Comparison of ENCODE assay signal across 10 cellular contexts in genomic region chr1:42784547-42784945, GRCh38. TPM values are rescaled to one million over a fixed set of nuclear protein-coding genes. Genes with fewer than 3 reads are reported as not detected.
DNase-seq lines count a peak whose midpoint lies in the region; ATAC-seq and TF ChIP-seq lines count a peak whose summit lies in the region.
"Had no signal": no experiment of that assay in that cellular context is flagged by ENCODE, and none has a peak within 500 bp of the region (broad histone marks: within the 10 kb centered on the region; RNA-seq: fewer than 3 reads in every experiment).

No MANE protein-coding gene starts in this region.

- H3K4me3 ChIP-seq in skeletal muscle satellite cell (ENCODE audit: low read length) = no peak overlapping the region

- no peak for TF ChIP-seq POLR2A in erythroblast (IDR thresholded peaks at IDR 0.05; ENCODE audit: low read length)

- peaks cover 21 to 29% (median 25%) of the 10 kb centered on the region in 3 donors for H3K27me3 Mint-ChIP-seq in CD14-positive monocyte (ENCODE audit: low read depth in 3 of 3)
- no peaks in the 10 kb centered on the region for H3K27me3 Mint-ChIP-seq in T-cell

- H3K27ac Mint-ChIP-seq in CD14-positive monocyte (no peak overlapping the region), T-cell (no peak overlapping the region)

- H3K9me3 ChIP-seq in skeletal muscle satellite cell (replicated peaks; ENCODE audit: low read length) = no peaks in the 10 kb centered on the region

- no peak overlapping the region for H3K9ac ChIP-seq in skeletal muscle satellite cell (ENCODE audit: low read depth, low read length)

- peaks cover 9% of the 10 kb centered on the region for H3K4me1 ChIP-seq in skeletal muscle satellite cell (ENCODE audit: control insufficient read depth, insufficient read depth, low read length)

- H3K9me3 Mint-ChIP-seq in CD14-positive monocyte (peaks cover 0 to 7% (median 1%) of the 10 kb centered on the region in 7 donors), T-cell (no peaks in the 10 kb centered on the region)
- H3K9me3 Mint-ChIP-seq: activated naive CD4-positive, alpha-beta T cell treated with anti-CD3 and anti-CD28 coated beads, Interleukin-2, amount 50 U/mL, for 72 hours; T-helper 1 cell treated with Interleukin-12 subunit alpha and Interleukin-12 subunit beta and Interleukin-4 antibody, amounts not matched to agents 30 μg/mL and 1 μg/mL, for 36 hours had no signal

- DNase-seq in CD14-positive monocyte (ENCODE audit: low spot score) (no peak), T-cell (no peak), iPS-NIHi11 (ENCODE audit: low spot score) (peak; percentile 29), NK-92 (lab: John Stamatoyannopoulos, UW; ENCODE audit: unreplicated experiment) (no peak), erythroblast (lab: John Stamatoyannopoulos, UW) (no peak), NCI-H82 (lab: John Stamatoyannopoulos, UW) (no peak)
- DNase-seq: NCI-H748 treated with DMSO at 0.1 percent for 48 hours had no signal

- CTCF ChIA-PET in T-cell (lab: Charles Lee) = no interaction called here

- peak overlapping the region; percentile 84 for H3K4me2 ChIP-seq in skeletal muscle satellite cell (ENCODE audit: low read length)

- TF ChIP-seq CTCF in CD14-positive monocyte (IDR thresholded peaks at IDR 0.05) = no peak

- peaks cover 42% of the 10 kb centered on the region in 2 donors for H3K36me3 Mint-ChIP-seq in CD14-positive monocyte
- peaks cover 16% of the 10 kb centered on the region for H3K36me3 Mint-ChIP-seq in T-cell

- POLR2A ChIA-PET in T-cell (lab: Charles Lee) = interaction anchor here in 1 of 2 donors (0.6 kb wide), 1 partner anchor 215 kb away, joined by 4 read pairs; no protein-coding TSS in a partner anchor

- H3K4me3 Mint-ChIP-seq in CD14-positive monocyte (peak overlapping the region; percentile 77 to 90), T-cell (peak overlapping the region; percentile 76 to 83 (median 78))

- H3K27me3 ChIP-seq in skeletal muscle satellite cell (ENCODE audit: control insufficient read depth, insufficient read depth, low read length) = no peaks in the 10 kb centered on the region

- ATAC-seq in T-cell (replicated peaks in 1 of 4) = no peak

- intact Hi-C loops in CD14-positive monocyte (cut with micrococcal nuclease) = loop anchor here in 1 of 2 donors (5.0 kb wide), 1 partner anchor 128 kb away; no protein-coding TSS in a partner anchor

- peaks cover 23% of the 10 kb centered on the region for H3K36me3 ChIP-seq in skeletal muscle satellite cell (ENCODE audit: insufficient read depth, low read length)

- H3K4me1 Mint-ChIP-seq in CD14-positive monocyte (peaks cover 13% of the 10 kb centered on the region), T-cell (peaks cover 14 to 20% (median 16%) of the 10 kb centered on the region in 3 donors)

RNA-seq across cellular contexts. Expression of gene TMEM269, which starts 0.2 kb away (rescaled TPM):
- not detected for polyA plus RNA-seq in CD14-positive monocyte
- total RNA-seq in T-cell = 1 to 10 TPM in 2 of 5 donors, under 1 TPM in 3; 0.20 to 1.7 (median 0.88) TPM
- under 0.01 TPM in 2 replicates for total RNA-seq in skeletal muscle satellite cell (2012; rRNA removed)

RNA-seq across cellular contexts. Expression of gene C1orf50, which starts 17.5 kb away (rescaled TPM):
- 1 to 10 TPM; 3.7 to 9.2 TPM for polyA plus RNA-seq in CD14-positive monocyte
- total RNA-seq in T-cell = 10 to 100 TPM; 12.4 to 15.3 (median 13.9) TPM
- total RNA-seq in skeletal muscle satellite cell (2012; rRNA removed) = 2.5 and 4.8 TPM in 2 replicates

RNA-seq across cellular contexts. Expression of gene P3H1, which starts 17.7 kb away (rescaled TPM):
- 10 to 100 TPM; 16.8 to 16.9 TPM for polyA plus RNA-seq in CD14-positive monocyte
- 10 to 100 TPM; 23.5 to 62.9 (median 58.3) TPM for total RNA-seq in T-cell
- 113 and 114 TPM in 2 replicates for total RNA-seq in skeletal muscle satellite cell (2012; rRNA removed)

RNA-seq across cellular contexts. Expression of gene ERMAP, which starts 32.4 kb away (rescaled TPM):
- polyA plus RNA-seq in CD14-positive monocyte = 1 to 10 TPM; 6.0 to 8.4 TPM
- 1 to 10 TPM; 5.7 to 7.6 (median 6.7) TPM for total RNA-seq in T-cell
- total RNA-seq in skeletal muscle satellite cell (2012; rRNA removed) = 5.5 and 6.6 TPM in 2 replicates

RNA-seq across cellular contexts. Expression of gene SVBP, which starts 32.7 kb away (rescaled TPM):
- polyA plus RNA-seq in CD14-positive monocyte = 10 to 100 TPM; 54.3 to 56.1 TPM
- total RNA-seq in T-cell = 10 to 100 TPM; 15.8 to 19.7 (median 18.7) TPM
- 7.4 and 9.2 TPM in 2 replicates for total RNA-seq in skeletal muscle satellite cell (2012; rRNA removed)
